In the genomic region with DNA sequence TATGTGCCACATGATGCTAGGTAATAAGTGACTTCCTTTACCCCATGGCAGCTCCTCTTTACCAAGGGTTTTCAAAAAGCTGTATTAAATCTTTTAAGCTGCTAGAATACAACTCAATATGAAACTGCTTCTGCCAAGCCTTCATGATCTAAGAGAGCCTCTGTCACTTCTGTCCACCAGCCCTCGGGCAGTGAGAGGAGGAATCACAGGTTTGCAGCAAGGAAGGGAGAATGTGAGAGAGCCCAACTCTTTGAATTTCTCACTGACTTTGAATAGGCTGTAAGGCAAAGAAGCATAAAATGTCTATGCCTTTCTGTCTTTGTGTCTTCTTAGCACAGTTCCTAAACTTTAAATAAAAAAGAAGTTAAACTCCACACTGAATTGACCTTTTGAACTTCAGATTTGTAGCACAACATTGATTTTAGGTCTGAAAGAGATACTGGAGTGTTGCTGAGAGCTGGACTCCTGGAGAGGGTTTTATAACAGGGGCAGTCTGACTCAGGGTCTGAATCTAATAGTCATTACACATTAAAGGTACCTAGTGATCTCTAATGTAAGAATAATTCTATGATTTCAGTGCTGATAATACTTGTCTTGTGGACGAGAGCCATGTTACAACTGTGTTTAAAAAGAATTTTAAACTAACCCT, we compare ENCODE assay signal across 1 cellular context.
TF ChIP-seq lines count a peak whose summit lies in the region.

No MANE protein-coding gene starts in this region.

TF ChIP-seq in GM23338, 12 proteins besides CTCF, POLR2A, EP300 and RAD21 (continued from another document):
- TF ChIP-seq, protein P1, sequence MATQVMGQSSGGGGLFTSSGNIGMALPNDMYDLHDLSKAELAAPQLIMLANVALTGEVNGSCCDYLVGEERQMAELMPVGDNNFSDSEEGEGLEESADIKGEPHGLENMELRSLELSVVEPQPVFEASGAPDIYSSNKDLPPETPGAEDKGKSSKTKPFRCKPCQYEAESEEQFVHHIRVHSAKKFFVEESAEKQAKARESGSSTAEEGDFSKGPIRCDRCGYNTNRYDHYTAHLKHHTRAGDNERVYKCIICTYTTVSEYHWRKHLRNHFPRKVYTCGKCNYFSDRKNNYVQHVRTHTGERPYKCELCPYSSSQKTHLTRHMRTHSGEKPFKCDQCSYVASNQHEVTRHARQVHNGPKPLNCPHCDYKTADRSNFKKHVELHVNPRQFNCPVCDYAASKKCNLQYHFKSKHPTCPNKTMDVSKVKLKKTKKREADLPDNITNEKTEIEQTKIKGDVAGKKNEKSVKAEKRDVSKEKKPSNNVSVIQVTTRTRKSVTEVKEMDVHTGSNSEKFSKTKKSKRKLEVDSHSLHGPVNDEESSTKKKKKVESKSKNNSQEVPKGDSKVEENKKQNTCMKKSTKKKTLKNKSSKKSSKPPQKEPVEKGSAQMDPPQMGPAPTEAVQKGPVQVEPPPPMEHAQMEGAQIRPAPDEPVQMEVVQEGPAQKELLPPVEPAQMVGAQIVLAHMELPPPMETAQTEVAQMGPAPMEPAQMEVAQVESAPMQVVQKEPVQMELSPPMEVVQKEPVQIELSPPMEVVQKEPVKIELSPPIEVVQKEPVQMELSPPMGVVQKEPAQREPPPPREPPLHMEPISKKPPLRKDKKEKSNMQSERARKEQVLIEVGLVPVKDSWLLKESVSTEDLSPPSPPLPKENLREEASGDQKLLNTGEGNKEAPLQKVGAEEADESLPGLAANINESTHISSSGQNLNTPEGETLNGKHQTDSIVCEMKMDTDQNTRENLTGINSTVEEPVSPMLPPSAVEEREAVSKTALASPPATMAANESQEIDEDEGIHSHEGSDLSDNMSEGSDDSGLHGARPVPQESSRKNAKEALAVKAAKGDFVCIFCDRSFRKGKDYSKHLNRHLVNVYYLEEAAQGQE (IDR thresholded peaks at IDR 0.05; ENCODE audit: unreplicated experiment): no peak
- TF ChIP-seq ZNF331 (CRISPR knock-in tag; IDR thresholded peaks at IDR 0.05; ENCODE audit: low read depth): no peak
- TF ChIP-seq POLR2AphosphoS5 (IDR thresholded peaks at IDR 0.05; ENCODE audit: low read depth): no peak
- TF ChIP-seq STAT1 (IDR thresholded peaks at IDR 0.05; ENCODE audit: unreplicated experiment): no peak
- TF ChIP-seq, protein P2, sequence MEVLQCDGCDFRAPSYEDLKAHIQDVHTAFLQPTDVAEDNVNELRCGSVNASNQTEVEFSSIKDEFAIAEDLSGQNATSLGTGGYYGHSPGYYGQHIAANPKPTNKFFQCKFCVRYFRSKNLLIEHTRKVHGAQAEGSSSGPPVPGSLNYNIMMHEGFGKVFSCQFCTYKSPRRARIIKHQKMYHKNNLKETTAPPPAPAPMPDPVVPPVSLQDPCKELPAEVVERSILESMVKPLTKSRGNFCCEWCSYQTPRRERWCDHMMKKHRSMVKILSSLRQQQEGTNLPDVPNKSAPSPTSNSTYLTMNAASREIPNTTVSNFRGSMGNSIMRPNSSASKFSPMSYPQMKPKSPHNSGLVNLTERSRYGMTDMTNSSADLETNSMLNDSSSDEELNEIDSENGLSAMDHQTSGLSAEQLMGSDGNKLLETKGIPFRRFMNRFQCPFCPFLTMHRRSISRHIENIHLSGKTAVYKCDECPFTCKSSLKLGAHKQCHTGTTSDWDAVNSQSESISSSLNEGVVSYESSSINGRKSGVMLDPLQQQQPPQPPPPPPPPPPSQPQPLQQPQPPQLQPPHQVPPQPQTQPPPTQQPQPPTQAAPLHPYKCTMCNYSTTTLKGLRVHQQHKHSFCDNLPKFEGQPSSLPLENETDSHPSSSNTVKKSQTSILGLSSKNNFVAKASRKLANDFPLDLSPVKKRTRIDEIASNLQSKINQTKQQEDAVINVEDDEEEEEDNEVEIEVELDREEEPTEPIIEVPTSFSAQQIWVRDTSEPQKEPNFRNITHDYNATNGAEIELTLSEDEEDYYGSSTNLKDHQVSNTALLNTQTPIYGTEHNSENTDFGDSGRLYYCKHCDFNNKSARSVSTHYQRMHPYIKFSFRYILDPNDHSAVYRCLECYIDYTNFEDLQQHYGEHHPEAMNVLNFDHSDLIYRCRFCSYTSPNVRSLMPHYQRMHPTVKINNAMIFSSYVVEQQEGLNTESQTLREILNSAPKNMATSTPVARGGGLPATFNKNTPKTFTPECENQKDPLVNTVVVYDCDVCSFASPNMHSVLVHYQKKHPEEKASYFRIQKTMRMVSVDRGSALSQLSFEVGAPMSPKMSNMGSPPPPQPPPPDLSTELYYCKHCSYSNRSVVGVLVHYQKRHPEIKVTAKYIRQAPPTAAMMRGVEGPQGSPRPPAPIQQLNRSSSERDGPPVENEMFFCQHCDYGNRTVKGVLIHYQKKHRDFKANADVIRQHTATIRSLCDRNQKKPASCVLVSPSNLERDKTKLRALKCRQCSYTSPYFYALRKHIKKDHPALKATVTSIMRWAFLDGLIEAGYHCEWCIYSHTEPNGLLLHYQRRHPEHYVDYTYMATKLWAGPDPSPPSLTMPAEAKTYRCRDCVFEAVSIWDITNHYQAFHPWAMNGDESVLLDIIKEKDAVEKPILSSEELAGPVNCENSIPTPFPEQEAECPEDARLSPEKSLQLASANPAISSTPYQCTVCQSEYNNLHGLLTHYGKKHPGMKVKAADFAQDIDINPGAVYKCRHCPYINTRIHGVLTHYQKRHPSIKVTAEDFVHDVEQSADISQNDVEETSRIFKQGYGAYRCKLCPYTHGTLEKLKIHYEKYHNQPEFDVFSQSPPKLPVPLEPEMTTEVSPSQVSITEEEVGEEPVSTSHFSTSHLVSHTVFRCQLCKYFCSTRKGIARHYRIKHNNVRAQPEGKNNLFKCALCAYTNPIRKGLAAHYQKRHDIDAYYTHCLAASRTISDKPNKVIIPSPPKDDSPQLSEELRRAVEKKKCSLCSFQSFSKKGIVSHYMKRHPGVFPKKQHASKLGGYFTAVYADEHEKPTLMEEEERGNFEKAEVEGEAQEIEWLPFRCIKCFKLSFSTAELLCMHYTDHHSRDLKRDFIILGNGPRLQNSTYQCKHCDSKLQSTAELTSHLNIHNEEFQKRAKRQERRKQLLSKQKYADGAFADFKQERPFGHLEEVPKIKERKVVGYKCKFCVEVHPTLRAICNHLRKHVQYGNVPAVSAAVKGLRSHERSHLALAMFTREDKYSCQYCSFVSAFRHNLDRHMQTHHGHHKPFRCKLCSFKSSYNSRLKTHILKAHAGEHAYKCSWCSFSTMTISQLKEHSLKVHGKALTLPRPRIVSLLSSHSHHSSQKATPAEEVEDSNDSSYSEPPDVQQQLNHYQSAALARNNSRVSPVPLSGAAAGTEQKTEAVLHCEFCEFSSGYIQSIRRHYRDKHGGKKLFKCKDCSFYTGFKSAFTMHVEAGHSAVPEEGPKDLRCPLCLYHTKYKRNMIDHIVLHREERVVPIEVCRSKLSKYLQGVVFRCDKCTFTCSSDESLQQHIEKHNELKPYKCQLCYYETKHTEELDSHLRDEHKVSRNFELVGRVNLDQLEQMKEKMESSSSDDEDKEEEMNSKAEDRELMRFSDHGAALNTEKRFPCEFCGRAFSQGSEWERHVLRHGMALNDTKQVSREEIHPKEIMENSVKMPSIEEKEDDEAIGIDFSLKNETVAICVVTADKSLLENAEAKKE (CRISPR knock-in tag; IDR thresholded peaks at IDR 0.05): no peak
- TF ChIP-seq CREB1 (CRISPR knock-in tag; IDR thresholded peaks at IDR 0.05; ENCODE audit: low read depth): no peak
- TF ChIP-seq ZNF114 (CRISPR knock-in tag; IDR thresholded peaks at IDR 0.05): no peak
TF ChIP-seq in GM23338: peak in this region for 0.
